8 cellular contexts compared by ENCODE assay signal in genomic region chr2:142989276-142990204, GRCh38.
DNase-seq lines count a peak whose midpoint lies in the region; ATAC-seq and TF ChIP-seq lines count a peak whose summit lies in the region.

No MANE protein-coding gene starts in this region.

- no peak for TF ChIP-seq POLR2A in adrenal gland (IDR thresholded peaks at IDR 0.05)

- H3K36me3 ChIP-seq in adrenal gland (replicated peaks in 1 of 2), result no peaks in the 10 kb centered on the region

- H3K9me3 Mint-ChIP-seq in activated T-helper 2 cell treated with anti-CD3 and anti-CD28 coated beads, Interferon-gamma antibody, Interleukin-2, Interleukin-4, amounts not matched to agents 10 μg/mL and 5 μg/mL and 100 μg/mL, durations not matched to agents 14 hours and 24 hours and 36 hours, result no peaks in the 10 kb centered on the region

- peaks cover 0 to 10% of the 10 kb centered on the region in 2 donors for H3K4me1 ChIP-seq in adrenal gland (replicated peaks in 1 of 2)

- H3K27ac ChIP-seq in 22Rv1 (no peak overlapping the region), adrenal gland (no peak overlapping the region)

- 44 to 51% (median 47%) methylated on average over 5 of the region's 5 CpGs for WGBS in adrenal gland, 4 donors

- no peak overlapping the region for H3K4me3 Mint-ChIP-seq in activated T-helper 2 cell treated with anti-CD3 and anti-CD28 coated beads, Interferon-gamma antibody, Interleukin-2, Interleukin-4, amounts not matched to agents 10 μg/mL and 5 μg/mL and 100 μg/mL, durations not matched to agents 14 hours and 24 hours and 36 hours (ENCODE audit: low read depth)

- TF ChIP-seq CTCF in 22Rv1 (IDR thresholded peaks at IDR 0.05), result peak; percentile 57
- TF ChIP-seq CTCF in GM10266 (IDR thresholded peaks at IDR 0.05; ENCODE audit: control insufficient read depth, insufficient read depth, low read depth, missing control alignments), result peak; percentile 34
- peak; percentile 38 to 66 (median 52) for TF ChIP-seq CTCF in adrenal gland (IDR thresholded peaks at IDR 0.05)

- no peaks in the 10 kb centered on the region for H3K27me3 ChIP-seq in adrenal gland

- DNase-seq in GM10266 (ENCODE audit: extremely low spot score) (peak; percentile 24), NCI-H1048 (lab: John Stamatoyannopoulos, UW) (peak; percentile 57), adrenal gland (no peak), kidney tubule cell (ENCODE audit: low spot score) (peak; percentile 55)
- DNase-seq in activated T-helper 2 cell treated with anti-CD3 and anti-CD28 coated beads, Interferon-gamma antibody, Interleukin-2, Interleukin-4, amounts not matched to agents 10 μg/mL and 5 μg/mL and 100 μg/mL, durations not matched to agents 14 hours and 24 hours and 36 hours (ENCODE audit: low spot score), result no peak
- DNase-seq in activated CD8-positive, alpha-beta memory T cell treated with anti-CD3 and anti-CD28 coated beads for 24 hours, result no peak

- no peaks in the 10 kb centered on the region for H3K36me3 Mint-ChIP-seq in activated T-helper 2 cell treated with anti-CD3 and anti-CD28 coated beads, Interferon-gamma antibody, Interleukin-2, Interleukin-4, amounts not matched to agents 10 μg/mL and 5 μg/mL and 100 μg/mL, durations not matched to agents 14 hours and 24 hours and 36 hours (ENCODE audit: low read depth)

- H3K9me3 ChIP-seq in adrenal gland (replicated peaks in 1 of 3), result no peaks in the 10 kb centered on the region

- intact Hi-C loops in adrenal gland (cut with DNase I), result loop anchor here in 1 of 2 donors (10.0 kb wide), 1 partner anchor 305 kb away; no protein-coding TSS in a partner anchor
- intact Hi-C loops in activated T-helper 2 cell treated with anti-CD3 and anti-CD28 coated beads, Interferon-gamma antibody, Interleukin-2, Interleukin-4, amounts not matched to agents 10 μg/mL and 5 μg/mL and 100 μg/mL, durations not matched to agents 14 hours and 24 hours and 36 hours (cut with micrococcal nuclease), result no loop called here

- ATAC-seq in HG02571 (IDR thresholded peaks at IDR 0.05; ENCODE audit: unreplicated experiment), result peak; percentile 61

- peaks cover 13% of the 10 kb centered on the region for H3K27me3 Mint-ChIP-seq in activated T-helper 2 cell treated with anti-CD3 and anti-CD28 coated beads, Interferon-gamma antibody, Interleukin-2, Interleukin-4, amounts not matched to agents 10 μg/mL and 5 μg/mL and 100 μg/mL, durations not matched to agents 14 hours and 24 hours and 36 hours (ENCODE audit: low read depth)

- H3K4me3 ChIP-seq in adrenal gland, result no peak overlapping the region

- H3K4me1 Mint-ChIP-seq in activated T-helper 2 cell treated with anti-CD3 and anti-CD28 coated beads, Interferon-gamma antibody, Interleukin-2, Interleukin-4, amounts not matched to agents 10 μg/mL and 5 μg/mL and 100 μg/mL, durations not matched to agents 14 hours and 24 hours and 36 hours (ENCODE audit: low read depth), result no peaks in the 10 kb centered on the region

- H3K27ac Mint-ChIP-seq in activated T-helper 2 cell treated with anti-CD3 and anti-CD28 coated beads, Interferon-gamma antibody, Interleukin-2, Interleukin-4, amounts not matched to agents 10 μg/mL and 5 μg/mL and 100 μg/mL, durations not matched to agents 14 hours and 24 hours and 36 hours, result no peak overlapping the region

Comparison
In these comparisons a context has a peak if more than half of its experiments do, and no peak if none do; other contexts are left out.
1. DNase-seq: peak in GM10266 (single experiment), NCI-H1048 (single experiment) and kidney tubule cell (single experiment); none in adrenal gland (0 of 7), activated T-helper 2 cell treated with anti-CD3 and anti-CD28 coated beads, Interferon-gamma antibody, Interleukin-2, Interleukin-4, amounts not matched to agents 10 μg/mL and 5 μg/mL and 100 μg/mL, durations not matched to agents 14 hours and 24 hours and 36 hours (single experiment) and activated CD8-positive, alpha-beta memory T cell treated with anti-CD3 and anti-CD28 coated beads for 24 hours (single experiment).
2. Peak in every context shown above with its lines, with median percentiles within 50 percentile points of each other: CTCF ChIP-seq.